Comparison of ENCODE assay signal across 25 cellular contexts in the genomic region with DNA sequence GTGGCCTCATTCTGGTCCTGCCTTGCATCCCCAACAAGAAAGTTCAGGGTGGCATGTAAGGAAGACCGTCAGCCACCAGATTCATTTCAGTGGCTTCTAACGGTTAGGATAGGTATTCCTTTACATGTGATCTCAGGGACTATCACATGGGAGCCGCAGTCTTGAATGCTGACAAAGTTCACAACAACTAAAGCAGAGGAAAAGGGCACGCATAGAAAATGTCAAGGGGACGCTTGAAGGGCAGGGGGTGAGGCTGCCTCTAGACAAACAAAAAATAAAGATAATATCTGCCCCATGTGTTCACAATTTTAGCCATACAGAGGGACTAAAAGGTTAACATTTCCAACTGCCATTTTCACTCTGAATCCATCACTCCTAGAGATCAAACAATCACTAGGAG.
"Had no signal": no experiment of that assay in that cellular context is flagged by ENCODE, and none has a peak within 500 bp of the region (broad histone marks: within the 10 kb centered on the region; RNA-seq: fewer than 3 reads in every experiment).

No MANE protein-coding gene starts in this region.

- H3K36me3 ChIP-seq: left ventricle myocardium inferior, neural progenitor cell, ovary, right atrium auricular region, suprapubic skin, thoracic aorta, tibial artery, upper lobe of right lung had no signal

- H3K4me2 ChIP-seq: neural progenitor cell had no signal

- H3K36me3 Mint-ChIP-seq: mesothelial cell of epicardium, naive B cell, natural killer cell, neural progenitor cell had no signal

- H3K4me1 Mint-ChIP-seq: mesothelial cell of epicardium, naive B cell, natural killer cell, nephron progenitor cell, neural progenitor cell had no signal

- DNase-seq: islet precursor cell; left ventricle myocardium inferior; mesendoderm; naive B cell; natural killer cell; nephron progenitor cell; ovary; stimulated activated CD4-positive, alpha-beta T cell treated with anti-CD3 and anti-CD28 coated beads, Interleukin-12 subunit alpha, Interleukin-12 subunit beta, amount 100 ng/mL, for 4 hours; stimulated activated CD4-positive, alpha-beta T cell treated with anti-CD3 and anti-CD28 coated beads, Interleukin-15, amount 100 ng/mL, for 24 hours; stimulated activated CD4-positive, alpha-beta T cell treated with anti-CD3 and anti-CD28 coated beads, Interleukin-2, amount 100 ng/mL, for 24 hours; stimulated activated CD4-positive, alpha-beta T cell treated with anti-CD3 and anti-CD28 coated beads, Interleukin-4, amount 100 ng/mL, for 1 hour; stimulated activated naive CD4-positive, alpha-beta T cell; tibial artery; trophoblast cell; upper lobe of right lung had no signal

- H3K9me3 ChIP-seq: left ventricle myocardium inferior, ovary, right atrium auricular region, suprapubic skin, thoracic aorta, tibial artery, upper lobe of right lung had no signal

- H3K4me3 Mint-ChIP-seq: mesothelial cell of epicardium; natural killer cell; nephron progenitor cell; neural progenitor cell; stimulated activated naive CD8-positive, alpha-beta T cell treated with anti-CD3 and anti-CD28 coated beads, Interleukin-15, Interleukin-2, amounts not matched to agents 100 ng/mL and 50 ng/mL, for 24 hours had no signal

- H3K4me1 ChIP-seq: left ventricle myocardium inferior, neural progenitor cell, right atrium auricular region, suprapubic skin, upper lobe of right lung had no signal

- ATAC-seq: natural killer cell, sciatic nerve, upper lobe of right lung had no signal

- H3K27me3 ChIP-seq: ovary, right atrium auricular region, suprapubic skin, upper lobe of right lung had no signal

- H2AFZ ChIP-seq: neural progenitor cell had no signal

- H3K4me3 ChIP-seq: left ventricle myocardium inferior, lung, neural progenitor cell, ovary, right atrium auricular region, skin epidermis, suprapubic skin, thoracic aorta, tibial artery, upper lobe of right lung had no signal

- H3K27ac ChIP-seq: left ventricle myocardium inferior, neural progenitor cell, ovary, right atrium auricular region, skin epidermis, suprapubic skin, thoracic aorta, tibial artery, upper lobe of right lung had no signal

- H3K9me3 Mint-ChIP-seq: mesothelial cell of epicardium; naive B cell; natural killer cell; nephron progenitor cell; neural progenitor cell; stimulated activated naive CD8-positive, alpha-beta T cell treated with anti-CD3 and anti-CD28 coated beads, Interleukin-15, Interleukin-2, amounts not matched to agents 100 ng/mL and 50 ng/mL, for 24 hours had no signal

- H3K27ac Mint-ChIP-seq: mesothelial cell of epicardium; naive B cell; natural killer cell; nephron progenitor cell; neural progenitor cell; progenitor cell of endocrine pancreas; stimulated activated naive CD8-positive, alpha-beta T cell treated with anti-CD3 and anti-CD28 coated beads, Interleukin-15, Interleukin-2, amounts not matched to agents 100 ng/mL and 50 ng/mL, for 24 hours had no signal
